ENCODE assay signal across 1 cellular context in genomic region chr20:9052136-9052535, GRCh38.
TF ChIP-seq lines count a peak whose summit lies in the region.

No MANE protein-coding gene starts in this region.

TF ChIP-seq in SK-N-SH treated with all-trans-retinoic acid at 6 μM for 48 hours, 23 proteins besides CTCF, POLR2A, EP300 and RAD21 (continued from another document):
- no peak for TF ChIP-seq RARB (CRISPR knock-in tag; IDR thresholded peaks at IDR 0.05)
- no peak for TF ChIP-seq BACH2 (CRISPR knock-in tag; IDR thresholded peaks at IDR 0.05; ENCODE audit: borderline replicate concordance)
- no peak for TF ChIP-seq SNAI2 (CRISPR knock-in tag; IDR thresholded peaks at IDR 0.05)
- TF ChIP-seq ZFP30 (CRISPR knock-in tag; IDR thresholded peaks at IDR 0.05) = no peak
- no peak for TF ChIP-seq ESRRG (CRISPR knock-in tag; IDR thresholded peaks at IDR 0.05)
- TF ChIP-seq ZC3H10 (CRISPR knock-in tag; IDR thresholded peaks at IDR 0.05) = no peak
- TF ChIP-seq POU6F1 (CRISPR knock-in tag; IDR thresholded peaks at IDR 0.05; ENCODE audit: borderline replicate concordance, low read depth) = no peak
- TF ChIP-seq, protein P1, sequence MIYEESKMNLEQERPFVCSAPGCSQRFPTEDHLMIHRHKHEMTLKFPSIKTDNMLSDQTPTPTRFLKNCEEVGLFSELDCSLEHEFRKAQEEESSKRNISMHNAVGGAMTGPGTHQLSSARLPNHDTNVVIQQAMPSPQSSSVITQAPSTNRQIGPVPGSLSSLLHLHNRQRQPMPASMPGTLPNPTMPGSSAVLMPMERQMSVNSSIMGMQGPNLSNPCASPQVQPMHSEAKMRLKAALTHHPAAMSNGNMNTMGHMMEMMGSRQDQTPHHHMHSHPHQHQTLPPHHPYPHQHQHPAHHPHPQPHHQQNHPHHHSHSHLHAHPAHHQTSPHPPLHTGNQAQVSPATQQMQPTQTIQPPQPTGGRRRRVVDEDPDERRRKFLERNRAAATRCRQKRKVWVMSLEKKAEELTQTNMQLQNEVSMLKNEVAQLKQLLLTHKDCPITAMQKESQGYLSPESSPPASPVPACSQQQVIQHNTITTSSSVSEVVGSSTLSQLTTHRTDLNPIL (CRISPR knock-in tag; IDR thresholded peaks at IDR 0.05; ENCODE audit: low read depth) = no peak
- no peak for TF ChIP-seq PPARA (CRISPR knock-in tag; IDR thresholded peaks at IDR 0.05; ENCODE audit: borderline replicate concordance)
- no peak for TF ChIP-seq CSRNP3 (CRISPR knock-in tag; IDR thresholded peaks at IDR 0.05)
- TF ChIP-seq ZFP3 (CRISPR knock-in tag; IDR thresholded peaks at IDR 0.05) = no peak
- TF ChIP-seq OSR1 (CRISPR knock-in tag; IDR thresholded peaks at IDR 0.05) = no peak
